Comparison of ENCODE assay signal across 18 cellular contexts in genomic region chr1:220828950-220829586, GRCh38. TPM values are rescaled to one million over a fixed set of nuclear protein-coding genes. Genes with fewer than 3 reads are reported as not detected.
DNase-seq lines count a peak whose midpoint lies in the region; ATAC-seq and TF ChIP-seq lines count a peak whose summit lies in the region.
"Had no signal": no experiment of that assay in that cellular context is flagged by ENCODE, and none has a peak within 500 bp of the region (broad histone marks: within the 10 kb centered on the region; RNA-seq: fewer than 3 reads in every experiment).

No MANE protein-coding gene starts in this region.

- H3K9me3 ChIP-seq in Karpas-422 (ENCODE audit: low read length): no peaks in the 10 kb centered on the region
- no peaks in the 10 kb centered on the region for H3K9me3 ChIP-seq in right cardiac atrium (ENCODE audit: control insufficient read depth, low read length)
- no peaks in the 10 kb centered on the region for H3K9me3 ChIP-seq in Peyer's patch
- no peaks in the 10 kb centered on the region for H3K9me3 ChIP-seq in mucosa of descending colon
- H3K9me3 ChIP-seq: SJSA1 had no signal

- H3K27me3 ChIP-seq in Karpas-422 (ENCODE audit: low read length): no peaks in the 10 kb centered on the region
- no peaks in the 10 kb centered on the region for H3K27me3 ChIP-seq in right cardiac atrium (ENCODE audit: control insufficient read depth, insufficient read depth)
- H3K27me3 ChIP-seq in rectal smooth muscle tissue (ENCODE audit: control insufficient read depth, insufficient read depth, low read length): no peaks in the 10 kb centered on the region
- H3K27me3 ChIP-seq in Peyer's patch: no peaks in the 10 kb centered on the region
- H3K27me3 ChIP-seq: SJSA1 had no signal

- no peaks in the 10 kb centered on the region for H3K79me2 ChIP-seq in Karpas-422 (ENCODE audit: low read length)

- TF ChIP-seq POLR2A in Peyer's patch (IDR thresholded peaks at IDR 0.05): no peak

- intact Hi-C loops in right cardiac atrium (cut with DNase I) (no loop called here), mucosa of descending colon (cut with DNase I, micrococcal nuclease) (no loop called here)

- no peak for TF ChIP-seq CTCF in Peyer's patch (IDR thresholded peaks at IDR 0.05)
- no peak for TF ChIP-seq CTCF in mucosa of descending colon (IDR thresholded peaks at IDR 0.05)

- H4K20me1 ChIP-seq in Karpas-422 (ENCODE audit: insufficient read depth, low read depth, low read length): no peaks in the 10 kb centered on the region

- peak; percentile 43 for DNase-seq in ELF-1 (ENCODE audit: low read depth, low spot score)
- peak; percentile 15 for DNase-seq in Karpas-422
- peak in 2 of 3 donors; percentile 62 to 68 for DNase-seq in right cardiac atrium
- no peak for DNase-seq in Peyer's patch
- DNase-seq in mucosa of descending colon: no peak
- DNase-seq: CD4-positive, CD25-positive, alpha-beta regulatory T cell; GM23248; H9; KBM-7; NCI-H1092 treated with DMSO at 0.1 percent for 48 hours; NCI-H1436 treated with DMSO at 0.1 percent for 48 hours; NCI-H1930; NCI-H748 treated with DMSO at 0.1 percent for 48 hours; NK-92 treated with Interleukin-12 subunit alpha and Interleukin-12 subunit beta, amount 100 ng/mL, for 24 hours had no signal

- ATAC-seq in right cardiac atrium: peak; percentile 34 to 51
- ATAC-seq in mucosa of descending colon: no peak
- ATAC-seq in GM21528 (IDR thresholded peaks at IDR 0.05; ENCODE audit: low FRiP score, unreplicated experiment): no peak

- H3K36me3 ChIP-seq in Karpas-422 (ENCODE audit: insufficient read depth, low read length) (no peaks in the 10 kb centered on the region), rectal smooth muscle tissue (ENCODE audit: control insufficient read depth, insufficient read depth, low read length) (no peaks in the 10 kb centered on the region), Peyer's patch (no peaks in the 10 kb centered on the region), mucosa of descending colon (ENCODE audit: low read depth) (no peaks in the 10 kb centered on the region)
- H3K36me3 ChIP-seq: SJSA1 had no signal

- H3K27ac ChIP-seq in Karpas-422 (ENCODE audit: low read length) (no peak overlapping the region), right cardiac atrium (ENCODE audit: low read length) (no peak overlapping the region), rectal smooth muscle tissue (ENCODE audit: low read depth, low read length) (peak overlapping the region; percentile 43), Peyer's patch (no peak overlapping the region)
- H3K27ac ChIP-seq: GM23248, SJSA1 had no signal

- H3K4me2 ChIP-seq in Karpas-422 (ENCODE audit: low read depth, low read length, poor library complexity, severe bottlenecking): no peak overlapping the region

- H3K4me3 ChIP-seq in Karpas-422 (ENCODE audit: low read length): no peak overlapping the region
- no peak overlapping the region for H3K4me3 ChIP-seq in right cardiac atrium (ENCODE audit: low read length)
- no peak overlapping the region for H3K4me3 ChIP-seq in rectal smooth muscle tissue (ENCODE audit: low read length)
- no peak overlapping the region for H3K4me3 ChIP-seq in Peyer's patch
- H3K4me3 ChIP-seq in mucosa of descending colon: no peak overlapping the region
- H3K4me3 ChIP-seq: GM23248, SJSA1 had no signal

- H3K9ac ChIP-seq in Karpas-422 (ENCODE audit: low read length): no peak overlapping the region
- no peak overlapping the region for H3K9ac ChIP-seq in rectal smooth muscle tissue (ENCODE audit: low read length)
- H3K9ac ChIP-seq: GM23248 had no signal

- H3K4me1 ChIP-seq in Karpas-422 (ENCODE audit: low read length) (no peaks in the 10 kb centered on the region), right cardiac atrium (ENCODE audit: control insufficient read depth, insufficient read depth, low read length) (peaks cover 13% of the 10 kb centered on the region), rectal smooth muscle tissue (ENCODE audit: control insufficient read depth, insufficient read depth, low read length) (peaks cover 18% of the 10 kb centered on the region), Peyer's patch (no peaks in the 10 kb centered on the region), mucosa of descending colon (ENCODE audit: low read depth) (peaks cover 4% of the 10 kb centered on the region)

- WGBS in right cardiac atrium: 41% methylated on average over 4 of the region's 4 CpGs

- no peaks in the 10 kb centered on the region for H3K9me2 ChIP-seq in Karpas-422 (replicated peaks; ENCODE audit: insufficient read depth, low read length)

- H2AFZ ChIP-seq in Karpas-422 (ENCODE audit: low read length): no peak overlapping the region
- H2AFZ ChIP-seq: GM23248 had no signal

RNA-seq across cellular contexts. Expression of gene MTARC1, which starts 42.4 kb away (rescaled TPM):
- total RNA-seq in Karpas-422 (2014; rRNA removed; shearing (Covaris generic); ENCODE audit: low replicate concordance): 0.04 TPM in 1 of 2 replicates, not detected in the other
- total RNA-seq in right cardiac atrium (10 to 100 TPM in 1 of 4 donors, 1 to 10 TPM in 3; 3.2 to 10.9 (median 3.5) TPM), Peyer's patch (1 to 10 TPM; 3.3 to 7.8 (median 5.8) TPM), mucosa of descending colon (10 to 100 TPM; 22.7 to 47.2 (median 34.7) TPM)
- 13.4 TPM for polyA plus RNA-seq in right cardiac atrium
- total RNA-seq: CD4-positive, CD25-positive, alpha-beta regulatory T cell; SJSA1 had no signal
- polyA plus RNA-seq: CD4-positive, CD25-positive, alpha-beta regulatory T cell had no signal

RNA-seq across cellular contexts. Expression of gene HLX, which starts 50.2 kb away (rescaled TPM):
- total RNA-seq in Karpas-422 (2014; rRNA removed; shearing (Covaris generic); ENCODE audit: low replicate concordance): not detected in 2 replicates
- total RNA-seq in right cardiac atrium (1 to 10 TPM; 4.1 to 9.4 (median 6.9) TPM), Peyer's patch (10 to 100 TPM in 1 of 4 donors, 1 to 10 TPM in 3; 4.0 to 18.2 (median 8.4) TPM), mucosa of descending colon (10 to 100 TPM in 1 of 3 donors, 1 to 10 TPM in 2; 2.6 to 43.4 (median 6.2) TPM)
- 9.7 TPM for polyA plus RNA-seq in right cardiac atrium
- total RNA-seq: HT-29 had no signal
- polyA plus RNA-seq: CD4-positive, CD25-positive, alpha-beta regulatory T cell had no signal

Comparison
In these comparisons a context has a peak if more than half of its experiments do, and no peak if none do; other contexts are left out.
1. DNase-seq: peak in ELF-1 (single experiment), Karpas-422 (single experiment) and right cardiac atrium (2 of 3); none in Peyer's patch (0 of 3) and mucosa of descending colon (0 of 3).
2. ATAC-seq: peak in right cardiac atrium (2 of 2); none in mucosa of descending colon (single experiment) and GM21528 (single experiment).